In genomic region chr14:100376751-100377171, GRCh38 we compare ENCODE assay signal across 2 cellular contexts.
TF ChIP-seq lines count a peak whose summit lies in the region.

No MANE protein-coding gene starts in this region.

TF ChIP-seq in IMR-90, 13 proteins besides CTCF, POLR2A, EP300 and RAD21 (continued from another document):
- no peak for TF ChIP-seq USF2 (IDR thresholded peaks at IDR 0.05; ENCODE audit: low read depth, low read length)
- TF ChIP-seq MAZ (IDR thresholded peaks at IDR 0.05; ENCODE audit: borderline replicate concordance, low read depth, low read length): no peak; the same call in 1 of the 2 replicates
- TF ChIP-seq FOS (IDR thresholded peaks at IDR 0.05; ENCODE audit: low read depth, low read length): no peak
- TF ChIP-seq BHLHE40 (IDR thresholded peaks at IDR 0.05; ENCODE audit: low read depth, low read length): no peak
- TF ChIP-seq NFE2L2 (IDR thresholded peaks at IDR 0.05; ENCODE audit: low read depth, low read length): no peak

TF ChIP-seq in liver, 16 proteins besides CTCF, POLR2A, EP300 and RAD21 (continued from another document):
- TF ChIP-seq REST (IDR thresholded peaks at IDR 0.05): no peak
- TF ChIP-seq FOXA1 (IDR thresholded peaks at IDR 0.05): no peak
- TF ChIP-seq GABPA (IDR thresholded peaks at IDR 0.05 in 1 of 2, conservative IDR thresholded peaks at IDR 0.05 in 1 of 2): no peak
- no peak for TF ChIP-seq ZBTB33 (IDR thresholded peaks at IDR 0.05)
- no peak for TF ChIP-seq ATF3 (IDR thresholded peaks at IDR 0.05)
- no peak for TF ChIP-seq HNF4A (conservative IDR thresholded peaks at IDR 0.05)
